ENCODE assay signal across 15 cellular contexts in genomic region chr2:38155-38554, GRCh38. TPM values are rescaled to one million over a fixed set of nuclear protein-coding genes. Genes with fewer than 3 reads are reported as not detected.
A peak's percentile ranks its signal among the peaks of the same experiment; 100 is the strongest.
DNase-seq lines count a peak whose midpoint lies in the region; FAIRE-seq and TF ChIP-seq lines count a peak whose summit lies in the region.
"Had no signal": no experiment of that assay in that cellular context is flagged by ENCODE, and none has a peak within 500 bp of the region (broad histone marks: within the 10 kb centered on the region; RNA-seq: fewer than 3 reads in every experiment).

No MANE protein-coding gene starts in this region.

- H3K4me3 ChIP-seq in keratinocyte (ENCODE audit: control insufficient read depth in 2 of 3, extremely low read depth in 1 of 3, insufficient read depth in 2 of 3, low read depth in 1 of 3, low read length in 3 of 3) = peak overlapping the region in 1 of 3 experiments; percentile 8
- H3K4me3 ChIP-seq: thyroid gland had no signal

- H3K4me2 ChIP-seq in keratinocyte (ENCODE audit: control insufficient read depth, extremely low read depth, insufficient read depth, low read depth, low read length) = peak overlapping the region; percentile 50

- peak; percentile 94 for FAIRE-seq in keratinocyte (lab: Jason Lieb, UNC)
- FAIRE-seq: frontal cortex, GM18507, HTR-8/SVneo had no signal

- H2AFZ ChIP-seq in keratinocyte (ENCODE audit: control insufficient read depth, low read length) = no peak overlapping the region

- in situ Hi-C loops in SK-MEL-5 (cut with HindIII; ENCODE audit: low pct_unique_long_range_greater_than_20kb, low sequenced_read_pairs) = no loop called here

- H3K9me1 ChIP-seq in keratinocyte (ENCODE audit: control insufficient read depth, extremely low read depth, insufficient read depth, low read length) = peaks cover 2% of the 10 kb centered on the region

- dilution Hi-C loops in keratinocyte (cut with MboI; ENCODE audit: extremely low pct_ligation_motif_present, low sequenced_read_pairs) = no loop called here

- peaks cover 99% of the 10 kb centered on the region for H3K4me1 ChIP-seq in keratinocyte (ENCODE audit: control insufficient read depth, extremely low read depth, insufficient read depth, low read length)

- peaks cover 11 to 24% of the 10 kb centered on the region in 2 experiments for H3K36me3 ChIP-seq in keratinocyte (ENCODE audit: control insufficient read depth in 2 of 2, extremely low read depth in 1 of 2, insufficient read depth in 2 of 2, low read length in 2 of 2)

- TF ChIP-seq CTCF in keratinocyte (optimal IDR thresholded peaks at IDR 0.05 in 1 of 3, IDR thresholded peaks at IDR 0.05 in 1 of 3, conservative IDR thresholded peaks at IDR 0.05 in 1 of 3; ENCODE audit: extremely low read depth in 1 of 3, insufficient read depth in 2 of 3, low read length in 3 of 3) = no peak

- DNase-seq in HT-29 (ENCODE audit: low spot score) = peak; percentile 36
- DNase-seq in SK-MEL-5 (ENCODE audit: low read depth, low spot score) = peak; percentile 31
- peak; percentile 74 for DNase-seq in keratinocyte (ENCODE audit: low read depth, low spot score)
- DNase-seq in dedifferentiated amniotic fluid mesenchymal stem cell (ENCODE audit: extremely low spot score) = no peak
- DNase-seq in GM19240 (ENCODE audit: insufficient read length, low spot score) = no peak
- DNase-seq in retina = no peak
- no peak for DNase-seq in NAMALWA (ENCODE audit: low spot score)
- DNase-seq: C1 segment of cervical spinal cord; endodermal cell; naive thymus-derived CD4-positive, alpha-beta T cell; NCI-H524; thyroid gland had no signal

- H3K27me3 ChIP-seq in keratinocyte (ENCODE audit: control insufficient read depth, extremely low read depth, insufficient read depth, low read length) = no peaks in the 10 kb centered on the region
- H3K27me3 ChIP-seq: thyroid gland had no signal

- peak overlapping the region; percentile 90 for H3K27ac ChIP-seq in keratinocyte (ENCODE audit: control insufficient read depth, insufficient read depth, low read length)
- H3K27ac ChIP-seq: thyroid gland had no signal

- no peaks in the 10 kb centered on the region for H3K9me3 ChIP-seq in keratinocyte (ENCODE audit: control insufficient read depth, low read depth, low read length)
- H3K9me3 ChIP-seq: thyroid gland had no signal

- peaks cover 39% of the 10 kb centered on the region for H3K79me2 ChIP-seq in keratinocyte (ENCODE audit: control insufficient read depth, insufficient read depth, low read length)

- peak overlapping the region; percentile 53 for H3K9ac ChIP-seq in keratinocyte (ENCODE audit: control insufficient read depth, extremely low read depth, insufficient read depth, low read length)

- H4K20me1 ChIP-seq in keratinocyte (ENCODE audit: control insufficient read depth, extremely low read depth, insufficient read depth, low read length) = no peaks in the 10 kb centered on the region

RNA-seq across cellular contexts. Expression of gene FAM110C, which starts 8.2 kb away (rescaled TPM):
- 33.7 and 33.9 TPM in 2 replicates for total RNA-seq in HT-29 (2014; rRNA removed; shearing (Covaris generic))
- 0.18 TPM in 1 of 2 replicates, not detected in the other for total RNA-seq in SK-MEL-5 (2014; rRNA removed; shearing (Covaris generic))
- 0.06 TPM in 1 of 2 replicates, not detected in the other for polyA plus RNA-seq in SK-MEL-5 (2015; cell fraction: cytosol; rRNA removed)
- polyA plus RNA-seq in SK-MEL-5 (2015; cell fraction: nucleus; rRNA removed) = 0.10 and 0.39 TPM in 2 replicates
- 25.1 to 38.0 TPM (median 26.3 TPM) in 3 replicates for polyA plus RNA-seq in keratinocyte
- 13.8 TPM for polyA plus RNA-seq in keratinocyte (2011; ENCODE audit: low read depth)
- 18.4 and 27.4 TPM in 2 replicates for polyA plus RNA-seq in keratinocyte (2011; cell fraction: cytosol; rRNA removed)
- 29.7 and 36.8 TPM in 2 replicates for polyA plus RNA-seq in keratinocyte (2011; cell fraction: nucleus; rRNA removed)
- polyA plus RNA-seq in keratinocyte (2012; ENCODE audit: low replicate concordance) = 21.0 and 22.9 TPM in 2 replicates
- 4.9 to 22.2 TPM (median 12.2 TPM) in 3 replicates for polyA minus RNA-seq in keratinocyte
- 23.8 TPM for polyA minus RNA-seq in keratinocyte (2011; cell fraction: cytosol; rRNA and poly(A)+ RNA removed)
- 20.2 and 25.4 TPM in 2 replicates for polyA minus RNA-seq in keratinocyte (2011; cell fraction: nucleus; rRNA and poly(A)+ RNA removed)

Comparison
In these comparisons a context has a peak if more than half of its experiments do, and no peak if none do; other contexts are left out.
1. DNase-seq: peak in HT-29 (single experiment), SK-MEL-5 (single experiment) and keratinocyte (single experiment); none in dedifferentiated amniotic fluid mesenchymal stem cell (single experiment), GM19240 (single experiment), retina (single experiment) and NAMALWA (single experiment).
2. RNA of gene FAM110C, which starts 8.2 kb away (total RNA-seq): 33.7 to 33.9 TPM in HT-29; 0.18 TPM in SK-MEL-5; every median in the first group is over 10 times any median in the second.